ENCODE assay signal across 22 cellular contexts in genomic region chr1:183197762-183198161, GRCh38. TPM values are rescaled to one million over a fixed set of nuclear protein-coding genes. Genes with fewer than 3 reads are reported as not detected.
"Had no signal": no experiment of that assay in that cellular context is flagged by ENCODE, and none has a peak within 500 bp of the region (broad histone marks: within the 10 kb centered on the region; RNA-seq: fewer than 3 reads in every experiment).

No MANE protein-coding gene starts in this region.

- H3K36me3 ChIP-seq: brain microvascular endothelial cell, left ventricle myocardium inferior, prostate gland, stomach had no signal

- H3K27ac Mint-ChIP-seq: activated naive CD8-positive, alpha-beta T cell treated with anti-CD3 and anti-CD28 coated beads, Interleukin-2, amount 10 ng/mL, durations not matched to agents 7 days and 5 days; activated T-helper 1 cell treated with anti-CD3 and anti-CD28 coated beads, Interleukin-12 subunit alpha, Interleukin-12 subunit beta, Interleukin-2, Interleukin-4 antibody, amounts not matched to agents 30 ng/mL and 10 ng/mL and 1 ng/mL, durations not matched to agents 14 hours and 24 hours and 36 hours; dendritic cell treated with granulocyte-macrophage colony-stimulating factor and Interleukin-4, amounts not matched to agents 40 ng/mL and 50 ng/mL, for 4 days; effector memory CD8-positive, alpha-beta T cell; memory B cell; nephron; T-cell had no signal

- H3K27me3 ChIP-seq: brain microvascular endothelial cell, hepatocyte, stomach had no signal

- H3K9me3 ChIP-seq: left ventricle myocardium inferior, prostate gland, stomach had no signal

- H3K27ac ChIP-seq: brain microvascular endothelial cell, hepatocyte, left ventricle myocardium inferior, prostate gland had no signal

- H3K4me3 Mint-ChIP-seq: activated naive CD8-positive, alpha-beta T cell treated with anti-CD3 and anti-CD28 coated beads, Interleukin-2, amount 10 ng/mL, durations not matched to agents 7 days and 5 days; activated T-helper 1 cell treated with anti-CD3 and anti-CD28 coated beads, Interleukin-12 subunit alpha, Interleukin-12 subunit beta, Interleukin-2, Interleukin-4 antibody, amounts not matched to agents 30 ng/mL and 10 ng/mL and 1 ng/mL, durations not matched to agents 14 hours and 24 hours and 36 hours; dendritic cell treated with granulocyte-macrophage colony-stimulating factor and Interleukin-4, amounts not matched to agents 40 ng/mL and 50 ng/mL, for 4 days; effector memory CD8-positive, alpha-beta T cell; memory B cell; nephron; T-cell had no signal

- H2AFZ ChIP-seq: hepatocyte had no signal

- H3K4me2 ChIP-seq: hepatocyte had no signal

- H3K4me1 ChIP-seq: prostate gland had no signal

- H3K79me2 ChIP-seq: hepatocyte had no signal

- ATAC-seq: activated CD4-positive, CD25-positive, alpha-beta regulatory T cell treated with anti-CD3 and anti-CD28 coated beads, Interleukin-2, amount 50 U/mL, for 24 hours; effector memory CD8-positive, alpha-beta T cell; T-cell had no signal

- DNase-seq: activated CD4-positive, alpha-beta T cell treated with anti-CD3 and anti-CD28 coated beads, Interleukin-2, amount 50 U/mL, for 1 hour; activated CD8-positive, alpha-beta memory T cell treated with anti-CD3 and anti-CD28 coated beads for 24 hours; activated naive CD4-positive, alpha-beta T cell; activated naive CD8-positive, alpha-beta T cell treated with anti-CD3 and anti-CD28 coated beads, Interleukin-2, amount 10 ng/mL, durations not matched to agents 7 days and 5 days; cerebellar nuclear complex; effector memory CD8-positive, alpha-beta T cell; erythroblast; left ventricle myocardium inferior; occipital lobe; right cardiac atrium; stomach; T-cell; T-helper 9 cell had no signal

- H3K9me3 Mint-ChIP-seq: activated naive CD8-positive, alpha-beta T cell treated with anti-CD3 and anti-CD28 coated beads, Interleukin-2, amount 10 ng/mL, durations not matched to agents 7 days and 5 days; activated T-helper 1 cell treated with anti-CD3 and anti-CD28 coated beads, Interleukin-12 subunit alpha, Interleukin-12 subunit beta, Interleukin-2, Interleukin-4 antibody, amounts not matched to agents 30 ng/mL and 10 ng/mL and 1 ng/mL, durations not matched to agents 14 hours and 24 hours and 36 hours; dendritic cell treated with granulocyte-macrophage colony-stimulating factor and Interleukin-4, amounts not matched to agents 40 ng/mL and 50 ng/mL, for 4 days; effector memory CD8-positive, alpha-beta T cell; memory B cell; nephron; T-cell had no signal

- FAIRE-seq: urothelium cell line had no signal

- H3K36me3 Mint-ChIP-seq: activated naive CD8-positive, alpha-beta T cell treated with anti-CD3 and anti-CD28 coated beads, Interleukin-2, amount 10 ng/mL, durations not matched to agents 7 days and 5 days; memory B cell; T-cell had no signal

- H3K4me3 ChIP-seq: hepatocyte, left ventricle myocardium inferior, prostate gland, stomach had no signal

RNA-seq across cellular contexts. Expression of gene LAMC2, which starts 11.7 kb away (rescaled TPM):
- total RNA-seq: activated naive CD8-positive, alpha-beta T cell treated with anti-CD3 and anti-CD28 coated beads, Interleukin-2, amount 10 ng/mL, durations not matched to agents 7 days and 5 days had no signal
